8 cellular contexts compared by ENCODE assay signal in genomic region chr1:42682739-42683529, GRCh38. TPM values are rescaled to one million over a fixed set of nuclear protein-coding genes. Genes with fewer than 3 reads are reported as not detected.
DNase-seq lines count a peak whose midpoint lies in the region; ATAC-seq and TF ChIP-seq lines count a peak whose summit lies in the region.

No MANE protein-coding gene starts in this region.

- H3K9me3 ChIP-seq in adipocyte (ENCODE audit: control insufficient read depth, low read length) (no peaks in the 10 kb centered on the region), left ventricle myocardium inferior (replicated peaks) (no peaks in the 10 kb centered on the region)

- H3K27me3 ChIP-seq in adipocyte (replicated peaks; ENCODE audit: control insufficient read depth, insufficient read depth, low read length) (no peaks in the 10 kb centered on the region), left ventricle myocardium inferior (ENCODE audit: low read depth) (no peaks in the 10 kb centered on the region)

- peaks cover 25% of the 10 kb centered on the region for H3K36me3 ChIP-seq in adipocyte (ENCODE audit: control insufficient read depth, insufficient read depth, low read length, severe bottlenecking)
- H3K36me3 ChIP-seq in left ventricle myocardium inferior: peaks cover 5% of the 10 kb centered on the region

- TF ChIP-seq CTCF in Calu3 (IDR thresholded peaks at IDR 0.05; ENCODE audit: unreplicated experiment) (no peak), left ventricle myocardium inferior (IDR thresholded peaks at IDR 0.05; ENCODE audit: borderline replicate concordance) (no peak), progenitor cell of endocrine pancreas (IDR thresholded peaks at IDR 0.05; ENCODE audit: unreplicated experiment) (no peak)

- H3K36me3 Mint-ChIP-seq in Calu3 (ENCODE audit: insufficient read depth, unreplicated experiment) (peaks cover 67% of the 10 kb centered on the region), progenitor cell of endocrine pancreas (ENCODE audit: insufficient read depth) (peaks cover 17% of the 10 kb centered on the region)

- H3K9me3 Mint-ChIP-seq in Calu3 (ENCODE audit: low read depth, unreplicated experiment): no peaks in the 10 kb centered on the region
- H3K9me3 Mint-ChIP-seq in progenitor cell of endocrine pancreas (ENCODE audit: low read depth): no peaks in the 10 kb centered on the region

- DNase-seq in Calu3 (peak; percentile 78), HuH-7.5 (ENCODE audit: low spot score) (peak; percentile 39), SW480 (ENCODE audit: low spot score) (peak; percentile 79), adipocyte (ENCODE audit: low read depth) (peak; percentile 91), left ventricle myocardium inferior (peak; percentile 70), progenitor cell of endocrine pancreas (ENCODE audit: low spot score, unreplicated experiment) (peak; percentile 48), ureter (ENCODE audit: low spot score) (peak; percentile 74)

- H3K27ac Mint-ChIP-seq in Calu3 (ENCODE audit: unreplicated experiment) (peak overlapping the region; percentile 96), progenitor cell of endocrine pancreas (peak overlapping the region; percentile 95)

- intact Hi-C loops in Calu3 (cut with micrococcal nuclease; ENCODE audit: unreplicated experiment) (no loop called here), left ventricle myocardium inferior (cut with micrococcal nuclease) (no loop called here)

- H3K4me1 ChIP-seq in adipocyte (ENCODE audit: control insufficient read depth, insufficient read depth, low read length) (peaks cover 63% of the 10 kb centered on the region), left ventricle myocardium inferior (peaks cover 70% of the 10 kb centered on the region)

- H3K4me3 Mint-ChIP-seq in Calu3 (ENCODE audit: low read depth, unreplicated experiment): peak overlapping the region; percentile 80
- H3K4me3 Mint-ChIP-seq in progenitor cell of endocrine pancreas (ENCODE audit: low read depth): peak overlapping the region; percentile 91

- ATAC-seq in GM21423 (IDR thresholded peaks at IDR 0.05; ENCODE audit: unreplicated experiment): peak; percentile 44

- H3K27me3 Mint-ChIP-seq in Calu3 (ENCODE audit: unreplicated experiment) (no peaks in the 10 kb centered on the region), progenitor cell of endocrine pancreas (no peaks in the 10 kb centered on the region)

- peak overlapping the region; percentile 97 for H3K27ac ChIP-seq in left ventricle myocardium inferior (replicated peaks)

- H3K4me1 Mint-ChIP-seq in Calu3 (ENCODE audit: low read depth, unreplicated experiment) (peaks cover 57% of the 10 kb centered on the region), progenitor cell of endocrine pancreas (ENCODE audit: low read depth) (peaks cover 47% of the 10 kb centered on the region)

- CTCF ChIA-PET in Calu3 (lab: Charles Lee): interaction anchor here (0.5 to 1.6 kb wide), 8 partner anchors 9 to 224 kb away, joined by 3 to 16 read pairs (median 3); partner anchors contain the start of genes C1orf50, P3H1, PPIH and ZNF691

- H3K4me3 ChIP-seq in adipocyte (ENCODE audit: low read length) (peak overlapping the region; percentile 95), left ventricle myocardium inferior (peak overlapping the region; percentile 90)

- BruUV-seq in Calu3 (replicated peaks; lab: Mats Ljungman, UMichigan): no TSS peak

- H3K9ac ChIP-seq in adipocyte (ENCODE audit: low read length): peak overlapping the region; percentile 98

RNA-seq across cellular contexts. Expression of gene YBX1, which starts 0.7 kb away (rescaled TPM):
- 808 and 937 TPM in 2 replicates for total RNA-seq in Calu3 (2022)
- 754 TPM for total RNA-seq in left ventricle myocardium inferior
- 578 and 588 TPM in 2 replicates for total RNA-seq in progenitor cell of endocrine pancreas
- total RNA-seq in ureter: 424 TPM

RNA-seq across cellular contexts. Expression of gene PPIH, which starts 24.7 kb away (rescaled TPM):
- total RNA-seq in Calu3 (2022): 58.6 and 68.3 TPM in 2 replicates
- total RNA-seq in left ventricle myocardium inferior: 21.0 TPM
- 53.4 and 55.7 TPM in 2 replicates for total RNA-seq in progenitor cell of endocrine pancreas
- 27.8 TPM for total RNA-seq in ureter

RNA-seq across cellular contexts. Expression of gene CLDN19, which starts 57.1 kb away (rescaled TPM):
- total RNA-seq in Calu3 (2022): not detected in 2 replicates
- not detected for total RNA-seq in left ventricle myocardium inferior
- 7.8 and 8.2 TPM in 2 replicates for total RNA-seq in progenitor cell of endocrine pancreas
- total RNA-seq in ureter: not detected

Comparison
In these comparisons a context has a peak if more than half of its experiments do, and no peak if none do; other contexts are left out.
1. Peak in every context shown above with its lines: DNase-seq, ATAC-seq, H3K4me3 ChIP-seq and H3K27ac ChIP-seq.
2. DNase-seq: peak in every context shown above with its lines; median percentile 91 in adipocyte; 79 in SW480; 78 in Calu3; 74 in ureter; 70 in left ventricle myocardium inferior; 48 in progenitor cell of endocrine pancreas; 39 in HuH-7.5.